ENCODE assay signal across 28 cellular contexts in genomic region chr17:60514500-60514899, GRCh38.
"Had no signal": no experiment of that assay in that cellular context is flagged by ENCODE, and none has a peak within 500 bp of the region (broad histone marks: within the 10 kb centered on the region; RNA-seq: fewer than 3 reads in every experiment).

No MANE protein-coding gene starts in this region.

- H3K4me1 ChIP-seq: pancreas, prostate gland, testis, upper lobe of right lung had no signal

- H3K9me3 ChIP-seq: left ventricle myocardium inferior, mucosa of descending colon, pancreas, prostate gland, sigmoid colon, stomach, testis, thyroid gland, transverse colon, upper lobe of right lung had no signal

- FAIRE-seq: pancreas, urothelium cell line had no signal

- H3K27ac ChIP-seq: hepatocyte, left ventricle myocardium inferior, pancreas, prostate gland, sigmoid colon, stomach, testis, transverse colon, upper lobe of right lung had no signal

- H3K9me3 Mint-ChIP-seq: naive thymus-derived CD4-positive, alpha-beta T cell; natural killer cell treated with Interleukin-12 subunit alpha and Interleukin-12 subunit beta and Interleukin-15 and Interleukin-18, amount 100 ng/mL, for 72 hours; neural crest cell; stimulated activated memory B cell treated with anti-CD40 and anti-IgM and Interleukin-4, amounts not matched to agents 10 μg/mL and 1 μg/mL and 100 μg/mL, for 72 hours had no signal

- H3K4me3 Mint-ChIP-seq: naive thymus-derived CD4-positive, alpha-beta T cell; natural killer cell treated with Interleukin-12 subunit alpha and Interleukin-12 subunit beta and Interleukin-15 and Interleukin-18, amount 100 ng/mL, for 72 hours; neural crest cell; stimulated activated memory B cell treated with anti-CD40 and anti-IgM and Interleukin-4, amounts not matched to agents 10 μg/mL and 1 μg/mL and 100 μg/mL, for 72 hours had no signal

- H3K27me3 Mint-ChIP-seq: naive thymus-derived CD4-positive, alpha-beta T cell; natural killer cell treated with Interleukin-12 subunit alpha and Interleukin-12 subunit beta and Interleukin-15 and Interleukin-18, amount 100 ng/mL, for 72 hours; stimulated activated memory B cell treated with anti-CD40 and anti-IgM and Interleukin-4, amounts not matched to agents 10 μg/mL and 1 μg/mL and 100 μg/mL, for 72 hours had no signal

- H3K27me3 ChIP-seq: hepatocyte, pancreas, sigmoid colon, stomach, testis, thyroid gland, transverse colon, upper lobe of right lung had no signal

- H3K36me3 ChIP-seq: pancreas, prostate gland had no signal

- H2AFZ ChIP-seq: hepatocyte had no signal

- H3K27ac Mint-ChIP-seq: natural killer cell treated with Interleukin-12 subunit alpha and Interleukin-12 subunit beta and Interleukin-15 and Interleukin-18, amount 100 ng/mL, for 72 hours; stimulated activated memory B cell treated with anti-CD40 and anti-IgM and Interleukin-4, amounts not matched to agents 10 μg/mL and 1 μg/mL and 100 μg/mL, for 72 hours had no signal

- H3K4me3 ChIP-seq: hepatocyte, left ventricle myocardium inferior, lung, mucosa of descending colon, pancreas, prostate gland, sigmoid colon, smooth muscle cell, stomach, testis, thyroid gland, transverse colon, upper lobe of right lung had no signal

- DNase-seq: left ventricle myocardium inferior; midbrain; mucosa of descending colon; naive thymus-derived CD4-positive, alpha-beta T cell; nucleus accumbens; pancreas; posterior cingulate gyrus; retina; right cardiac atrium; sigmoid colon; stimulated activated CD4-positive, alpha-beta T cell treated with anti-CD3 and anti-CD28 coated beads, Interleukin-1b, Interleukin-23, amount 100 ng/mL, for 48 hours; stimulated activated CD4-positive, alpha-beta T cell treated with anti-CD3 and anti-CD28 coated beads, Interleukin-2, amount 100 ng/mL, for 48 hours; stimulated activated CD4-positive, alpha-beta T cell treated with anti-CD3 and anti-CD28 coated beads, Interleukin-4, amount 100 ng/mL, for 4 hours; stimulated activated CD8-positive, alpha-beta memory T cell treated with anti-CD3 and anti-CD28 coated beads, Interleukin-4, amount 100 ng/mL, for 48 hours; stimulated activated naive CD8-positive, alpha-beta T cell treated with anti-CD3 and anti-CD28 coated beads, Interleukin-15, Interleukin-2, amounts not matched to agents 100 U/mL and 50 U/mL, for 24 hours; stomach; testis; transverse colon; upper lobe of right lung had no signal

- H3K4me2 ChIP-seq: hepatocyte, smooth muscle cell had no signal

- ATAC-seq: mucosa of descending colon; naive thymus-derived CD4-positive, alpha-beta T cell; natural killer cell treated with Interleukin-12 subunit alpha and Interleukin-12 subunit beta and Interleukin-15 and Interleukin-18, amount 100 ng/mL, for 72 hours; pancreas; right cardiac atrium; stimulated activated memory B cell treated with anti-CD40 and anti-IgM and Interleukin-4, amounts not matched to agents 10 μg/mL and 1 μg/mL and 100 μg/mL, for 72 hours; stimulated activated naive CD8-positive, alpha-beta T cell treated with anti-CD3 and anti-CD28 coated beads, Interleukin-15, Interleukin-2, amounts not matched to agents 100 U/mL and 50 U/mL, for 24 hours had no signal

- H3K36me3 Mint-ChIP-seq: natural killer cell treated with Interleukin-12 subunit alpha and Interleukin-12 subunit beta and Interleukin-15 and Interleukin-18, amount 100 ng/mL, for 72 hours had no signal
